Comparison of ENCODE assay signal across 1 cellular context in the genomic region with DNA sequence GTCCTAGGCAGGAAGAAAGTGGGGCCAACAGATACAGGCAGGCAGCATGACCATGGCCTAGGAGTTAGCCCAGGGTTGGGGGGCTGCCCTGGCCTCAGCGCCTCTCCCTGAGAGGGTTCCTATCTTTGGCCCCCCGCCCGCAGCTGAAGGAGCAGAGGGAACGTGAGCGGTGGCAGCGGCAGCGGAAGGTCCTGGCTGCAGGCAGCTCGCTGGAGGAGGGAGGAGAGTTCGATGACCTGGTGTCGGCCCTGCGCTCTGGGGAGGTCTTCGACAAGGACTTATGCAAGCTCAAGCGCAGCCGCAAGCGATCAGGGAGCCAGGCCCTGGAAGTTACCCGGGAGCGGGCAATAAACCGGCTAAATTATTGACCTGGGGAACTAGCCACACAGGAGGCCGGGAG.
TF ChIP-seq lines count a peak whose summit lies in the region.

No MANE protein-coding gene starts in this region.

TF ChIP-seq in K562, 482 proteins besides CTCF, POLR2A, EP300 and RAD21:
- TF ChIP-seq TOE1 (IDR thresholded peaks at IDR 0.05; ENCODE audit: borderline replicate concordance) (no peak), TOE1 (CRISPR knock-in tag; IDR thresholded peaks at IDR 0.05; ENCODE audit: borderline replicate concordance, low read depth) (no peak), POLR2G (IDR thresholded peaks at IDR 0.05; ENCODE audit: low read depth, low read length) (peak; percentile 53; the same call in 1 of the 2 replicates), ZZZ3 (IDR thresholded peaks at IDR 0.05) (no peak), CEBPG (CRISPR knock-in tag; IDR thresholded peaks at IDR 0.05) (no peak), CEBPG (tag; conservative IDR thresholded peaks at IDR 0.05 in 1 of 2, IDR thresholded peaks at IDR 0.05 in 1 of 2) (no peak), KLF1 (tag; IDR thresholded peaks at IDR 0.05) (no peak), RBFOX2 (IDR thresholded peaks at IDR 0.05; ENCODE audit: low read depth, low read length) (no peak), ZBTB9 (CRISPR knock-in tag; IDR thresholded peaks at IDR 0.05) (0 out of 2 replicates have a peak, but pooled peaks have one; percentile 18)
